36 cellular contexts compared by ENCODE assay signal in the genomic region with DNA sequence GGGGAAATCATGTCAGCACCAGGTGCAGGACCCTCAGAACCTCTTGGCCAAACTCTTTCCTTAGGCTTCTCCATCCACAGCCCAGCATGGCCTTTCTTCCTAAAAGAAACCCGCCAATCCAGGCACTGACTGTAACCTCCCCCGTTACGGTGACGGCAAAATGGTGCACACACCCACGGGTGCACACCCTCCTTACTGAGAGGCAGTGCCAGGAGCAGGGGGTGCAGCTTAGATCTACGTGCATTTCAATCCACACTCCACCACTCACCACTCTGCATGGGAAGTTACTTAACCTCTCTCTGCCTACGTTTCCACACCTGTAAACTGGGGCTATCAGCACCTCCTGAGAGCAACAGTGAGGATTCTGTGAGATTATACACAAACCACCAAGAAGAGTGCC. TPM values are rescaled to one million over a fixed set of nuclear protein-coding genes. Genes with fewer than 3 reads are reported as not detected.
"Had no signal": no experiment of that assay in that cellular context is flagged by ENCODE, and none has a peak within 500 bp of the region (broad histone marks: within the 10 kb centered on the region; RNA-seq: fewer than 3 reads in every experiment).

No MANE protein-coding gene starts in this region.

- H3K27me3 Mint-ChIP-seq: activated CD4-positive, alpha-beta memory T cell treated with anti-CD3 and anti-CD28 coated beads for 36 hours; activated naive CD8-positive, alpha-beta T cell treated with anti-CD3 and anti-CD28 coated beads for 36 hours had no signal

- H3K27me3 ChIP-seq: ascending aorta, cardiac muscle cell had no signal

- H2AFZ ChIP-seq: PC-9 had no signal

- H3K36me3 ChIP-seq: ascending aorta, cardiac muscle cell had no signal

- H3K9me3 ChIP-seq: ascending aorta had no signal

- H3K27ac Mint-ChIP-seq: activated B cell treated with CpG ODN at 0.5 μM for 24 hours; activated CD4-positive, alpha-beta memory T cell treated with anti-CD3 and anti-CD28 coated beads for 36 hours; activated CD8-positive, alpha-beta memory T cell treated with anti-CD3 and anti-CD28 coated beads, Interleukin-2, amount 10 ng/mL, durations not matched to agents 7 days and 5 days; activated naive CD8-positive, alpha-beta T cell treated with anti-CD3 and anti-CD28 coated beads for 36 hours had no signal

- DNase-seq: activated B cell treated with CpG ODN at 0.5 μM for 24 hours; activated CD4-positive, alpha-beta memory T cell treated with anti-CD3 and anti-CD28 coated beads for 36 hours; activated CD4-positive, alpha-beta T cell treated with anti-CD3 and anti-CD28 coated beads for 4 hours; activated CD4-positive, alpha-beta T cell treated with anti-CD3 and anti-CD28 coated beads, Interleukin-2, amount 50 U/mL, for 1 hour; activated CD4-positive, CD25-positive, alpha-beta regulatory T cell treated with anti-CD3 and anti-CD28 coated beads, Interleukin-2, amount 50 U/mL, for 72 hours; activated CD8-positive, alpha-beta memory T cell treated with anti-CD3 and anti-CD28 coated beads for 24 hours; activated CD8-positive, alpha-beta memory T cell treated with anti-CD3 and anti-CD28 coated beads, Interleukin-2, amount 10 ng/mL, durations not matched to agents 7 days and 5 days; activated CD8-positive, alpha-beta memory T cell treated with anti-CD3 and anti-CD28 coated beads, Interleukin-2, amount 50 U/mL, for 48 hours; activated effector memory CD4-positive, alpha-beta T cell treated with anti-CD3 and anti-CD28 coated beads, Interleukin-2, amount 50 U/mL, for 16 hours; activated naive CD4-positive, alpha-beta T cell; activated naive CD4-positive, alpha-beta T cell treated with anti-CD3 and anti-CD28 coated beads, Interleukin-2, amount 50 U/mL, for 16 hours; activated naive CD8-positive, alpha-beta T cell treated with anti-CD3 and anti-CD28 coated beads for 36 hours; activated T-cell treated with anti-CD3 and anti-CD28 coated beads, Interleukin-2, amount 50 U/mL, for 48 hours; amygdala; Karpas-422; KBM-7; NCI-H1048; NCI-H1105 treated with DMSO at 0.1 percent for 48 hours; NCI-H1436 treated with DMSO at 0.1 percent for 48 hours; NCI-H1694 treated with DMSO at 0.1 percent for 48 hours; NCI-H2029; NCI-H345; NCI-H526; NCI-H748 treated with DMSO at 0.1 percent for 48 hours; NK-92 treated with Interleukin-12 subunit alpha and Interleukin-12 subunit beta, amount 100 ng/mL, for 24 hours; PC-9; SW 1271; T-helper 1 cell; T-helper 2 cell; T-helper 9 cell had no signal

- H3K4me2 ChIP-seq: PC-9 had no signal

- H3K4me3 Mint-ChIP-seq: activated B cell treated with CpG ODN at 0.5 μM for 24 hours; activated CD4-positive, alpha-beta memory T cell treated with anti-CD3 and anti-CD28 coated beads for 36 hours; activated CD8-positive, alpha-beta memory T cell treated with anti-CD3 and anti-CD28 coated beads, Interleukin-2, amount 10 ng/mL, durations not matched to agents 7 days and 5 days; activated naive CD8-positive, alpha-beta T cell treated with anti-CD3 and anti-CD28 coated beads for 36 hours had no signal

- H3K4me1 Mint-ChIP-seq: activated B cell treated with CpG ODN at 0.5 μM for 24 hours; activated CD8-positive, alpha-beta memory T cell treated with anti-CD3 and anti-CD28 coated beads, Interleukin-2, amount 10 ng/mL, durations not matched to agents 7 days and 5 days had no signal

- H3K9me3 Mint-ChIP-seq: activated B cell treated with CpG ODN at 0.5 μM for 24 hours; activated CD4-positive, alpha-beta memory T cell treated with anti-CD3 and anti-CD28 coated beads for 36 hours; activated naive CD8-positive, alpha-beta T cell treated with anti-CD3 and anti-CD28 coated beads for 36 hours had no signal

- H3K27ac ChIP-seq: ascending aorta, cardiac muscle cell, PC-9, RWPE1, VCaP had no signal

- ATAC-seq: activated CD8-positive, alpha-beta memory T cell treated with anti-CD3 and anti-CD28 coated beads, Interleukin-2, amount 10 ng/mL, durations not matched to agents 7 days and 5 days; Right ventricle myocardium inferior had no signal

- H3K36me3 Mint-ChIP-seq: activated CD4-positive, alpha-beta memory T cell treated with anti-CD3 and anti-CD28 coated beads for 36 hours; activated CD8-positive, alpha-beta memory T cell treated with anti-CD3 and anti-CD28 coated beads, Interleukin-2, amount 10 ng/mL, durations not matched to agents 7 days and 5 days; activated naive CD8-positive, alpha-beta T cell treated with anti-CD3 and anti-CD28 coated beads for 36 hours had no signal

- H3K4me3 ChIP-seq: ascending aorta, cardiac muscle cell, PC-9 had no signal

RNA-seq across cellular contexts. Expression of gene SUSD4, which starts 31.0 kb away (rescaled TPM):
- total RNA-seq: activated B cell treated with CpG ODN at 0.5 μM for 24 hours, ascending aorta, NCI-H460 had no signal
